In the genomic region with DNA sequence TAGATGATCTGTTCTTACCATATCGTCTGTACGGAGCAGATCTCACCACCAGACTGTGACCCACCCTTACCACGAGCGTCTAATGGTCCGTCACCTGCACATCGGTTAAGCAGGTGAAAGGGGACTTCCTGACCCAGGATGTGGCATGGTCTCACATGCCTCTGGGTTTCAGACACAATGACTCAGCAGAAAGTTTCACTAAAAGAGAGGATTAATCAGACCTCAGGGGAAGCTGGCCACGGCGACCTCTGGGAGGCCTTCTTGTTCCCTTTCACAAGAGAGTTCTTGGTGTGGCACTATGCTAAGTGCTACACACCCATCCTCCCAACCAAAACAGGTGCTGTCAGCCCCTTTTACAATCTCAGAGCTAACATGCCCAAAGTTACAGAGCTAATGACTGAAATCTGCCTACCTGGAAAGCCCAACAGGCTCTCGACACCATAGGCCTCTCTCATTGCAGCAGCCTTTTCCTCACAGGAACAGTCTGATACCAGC, we compare ENCODE assay signal across 8 cellular contexts. TPM values are rescaled to one million over a fixed set of nuclear protein-coding genes. Genes with fewer than 3 reads are reported as not detected.
A peak's percentile ranks its signal among the peaks of the same experiment; 100 is the strongest.
DNase-seq lines count a peak whose midpoint lies in the region; ATAC-seq, FAIRE-seq and TF ChIP-seq lines count a peak whose summit lies in the region.

No MANE protein-coding gene starts in this region.

- H2AFZ ChIP-seq in K562 (ENCODE audit: low read depth, low read length) (no peak overlapping the region), OCI-LY7 (ENCODE audit: low read length) (no peak overlapping the region; the same call in 1 of the 2 replicates)

- H3K79me2 ChIP-seq in K562 (ENCODE audit: control insufficient read depth, insufficient read depth, low read length) (no peaks in the 10 kb centered on the region), OCI-LY7 (ENCODE audit: insufficient read depth, low read depth, low read length) (no peaks in the 10 kb centered on the region)

- H3K4me1 ChIP-seq in K562 (replicated peaks in 1 of 2; ENCODE audit: control insufficient read depth in 2 of 2, insufficient read depth in 2 of 2, low read length in 2 of 2) = no peaks in the 10 kb centered on the region
- H3K4me1 ChIP-seq in OCI-LY7 (ENCODE audit: insufficient read depth, low read length, poor library complexity, severe bottlenecking) = no peaks in the 10 kb centered on the region

- in situ Hi-C loops in K562 (cut with MboI) = no loop called here

- TF ChIP-seq RAD21 in K562 (CRISPR knock-in tag; conservative IDR thresholded peaks at IDR 0.05 in 1 of 2, IDR thresholded peaks at IDR 0.05 in 1 of 2) = no peak

- H3K4me3 ChIP-seq in K562 (no peak overlapping the region), OCI-LY7 (ENCODE audit: low read depth, low read length, poor library complexity, severe bottlenecking) (no peak overlapping the region)

- no peaks in the 10 kb centered on the region for H3K9me2 ChIP-seq in OCI-LY7 (ENCODE audit: insufficient read depth, low read length)

- no peak for TF ChIP-seq POLR2A in K562 (conservative IDR thresholded peaks at IDR 0.05)

- no peak for TF ChIP-seq EP300 in K562 (IDR thresholded peaks at IDR 0.05; ENCODE audit: low read length)

- peak; percentile 13 for DNase-seq in NCI-H69 (lab: John Stamatoyannopoulos, UW)
- peak in 2 of 4 experiments; percentile 18 to 25 for DNase-seq in K562 (ENCODE audit: extremely low read depth in 1 of 4, low spot score in 3 of 4)
- peak; percentile 0 for DNase-seq in stimulated activated CD8-positive, alpha-beta memory T cell treated with anti-CD3 and anti-CD28 coated beads, Interleukin-15, amount 100 ng/mL, for 1 hour (ENCODE audit: low read depth)
- DNase-seq in NCI-H2107 (lab: John Stamatoyannopoulos, UW) = no peak
- DNase-seq in HUDEP-2 (lab: John Stamatoyannopoulos, UW; ENCODE audit: unreplicated experiment in 76 of 76) = no peak
- DNase-seq in OCI-LY7 (ENCODE audit: low spot score) = no peak

- H3K36me3 ChIP-seq in K562 (ENCODE audit: control insufficient read depth, insufficient read depth, low read length) (no peaks in the 10 kb centered on the region), OCI-LY7 (ENCODE audit: insufficient read depth, low read length) (no peaks in the 10 kb centered on the region)

- intact Hi-C loops in K562 (cut with micrococcal nuclease) (no loop called here), OCI-LY7 (cut with micrococcal nuclease; ENCODE audit: unreplicated experiment) (no loop called here)

- peak; percentile 93 for ATAC-seq in GM18858 (IDR thresholded peaks at IDR 0.05; ENCODE audit: unreplicated experiment)
- peak; percentile 93 for ATAC-seq in HG02610 (IDR thresholded peaks at IDR 0.05; ENCODE audit: unreplicated experiment)
- ATAC-seq in K562 = peak; percentile 28; the same call in 2 of the 3 replicates

- H3K9me3 ChIP-seq in K562 (replicated peaks; ENCODE audit: control insufficient read depth, insufficient read depth, low read depth, low read length) (no peaks in the 10 kb centered on the region), OCI-LY7 (ENCODE audit: low read length) (no peaks in the 10 kb centered on the region)

- H3K27ac ChIP-seq in K562 (ENCODE audit: extremely low read depth, low read depth, low read length) (no peak overlapping the region), OCI-LY7 (ENCODE audit: low read depth, low read length, poor library complexity, severe bottlenecking) (no peak overlapping the region)

- no peaks in the 10 kb centered on the region for H4K20me1 ChIP-seq in K562 (replicated peaks; ENCODE audit: control insufficient read depth, insufficient read depth, low read length)
- H4K20me1 ChIP-seq in OCI-LY7 (ENCODE audit: insufficient read depth, low read length) = no peaks in the 10 kb centered on the region

- BruUV-seq in K562 (replicated peaks; lab: Mats Ljungman, UMichigan) (no TSS peak), OCI-LY7 (replicated peaks; lab: Mats Ljungman, UMichigan) (no TSS peak)

- 5% methylated on average over 9 of the region's 9 CpGs for WGBS in K562 (ENCODE audit: insufficient coverage, low coverage, missing lambda C conversion rate)

- CTCF ChIA-PET in K562 (lab: Yijun Ruan, JAX; ENCODE audit: low intra/inter-chr PET ratio) (no interaction called here), OCI-LY7 (lab: Charles Lee; ENCODE audit: unreplicated experiment) (no interaction called here)

- POLR2A ChIA-PET in K562 (lab: Yijun Ruan, JAX) (no interaction called here), OCI-LY7 (lab: Charles Lee) (no interaction called here)

- H3K4me2 ChIP-seq in K562 (ENCODE audit: insufficient read depth, low read length) = no peak overlapping the region; the same call in 1 of the 2 replicates
- H3K4me2 ChIP-seq in OCI-LY7 (ENCODE audit: low read length) = no peak overlapping the region

- TF ChIP-seq CTCF in K562 (IDR thresholded peaks at IDR 0.05 in 2 of 3, conservative IDR thresholded peaks at IDR 0.05 in 1 of 3; ENCODE audit: insufficient read depth in 2 of 3, low read depth in 1 of 3, low read length in 3 of 3) = no peak
- TF ChIP-seq CTCF in OCI-LY7 (conservative IDR thresholded peaks at IDR 0.05; ENCODE audit: low read length) = no peak

- no peak overlapping the region; a peak in 1 of 4 replicates for H3K9ac ChIP-seq in K562 (ENCODE audit: insufficient read depth in 1 of 2, low read depth in 2 of 2, low read length in 2 of 2)

- H3K27me3 ChIP-seq in K562 (ENCODE audit: control insufficient read depth in 2 of 2, insufficient read depth in 2 of 2, low read length in 2 of 2) = no peaks in the 10 kb centered on the region; a peak in 1 of 5 replicates

- no peak for FAIRE-seq in K562 (lab: Jason Lieb, UNC)

- no peaks in the 10 kb centered on the region for H3K9me1 ChIP-seq in K562 (ENCODE audit: control insufficient read depth, insufficient read depth, low read length)

TF ChIP-seq in K562, 482 proteins besides CTCF, POLR2A, EP300 and RAD21 (continues in another document):
- TF ChIP-seq RBM25 (IDR thresholded peaks at IDR 0.05; ENCODE audit: low read depth, low read length, severe bottlenecking) (no peak), ETV1 (tag; conservative IDR thresholded peaks at IDR 0.05; ENCODE audit: low read depth) (no peak), MYNN (IDR thresholded peaks at IDR 0.05) (no peak), MYNN (CRISPR knock-in tag; IDR thresholded peaks at IDR 0.05) (no peak), BACH1 (tag; IDR thresholded peaks at IDR 0.05) (peak; percentile 73; the same call in 1 of the 2 replicates), MAFK (IDR thresholded peaks at IDR 0.05; ENCODE audit: low read length) (peak; percentile 80; the same call in 1 of the 2 replicates), TBL1XR1 (IDR thresholded peaks at IDR 0.05; ENCODE audit: low read length in 2 of 2) (no peak), MAFG (tag; conservative IDR thresholded peaks at IDR 0.05) (peak; percentile 86), MTA3 (IDR thresholded peaks at IDR 0.05; ENCODE audit: borderline replicate concordance) (no peak), ZNF316 (IDR thresholded peaks at IDR 0.05) (peak; percentile 67), CCAR2 (IDR thresholded peaks at IDR 0.05; ENCODE audit: low read depth, low read length) (no peak), ZNF174 (CRISPR knock-in tag; IDR thresholded peaks at IDR 0.05) (no peak), C11orf30 (IDR thresholded peaks at IDR 0.05; ENCODE audit: low read depth) (peak; percentile 69)
- TF ChIP-seq, protein P1, sequence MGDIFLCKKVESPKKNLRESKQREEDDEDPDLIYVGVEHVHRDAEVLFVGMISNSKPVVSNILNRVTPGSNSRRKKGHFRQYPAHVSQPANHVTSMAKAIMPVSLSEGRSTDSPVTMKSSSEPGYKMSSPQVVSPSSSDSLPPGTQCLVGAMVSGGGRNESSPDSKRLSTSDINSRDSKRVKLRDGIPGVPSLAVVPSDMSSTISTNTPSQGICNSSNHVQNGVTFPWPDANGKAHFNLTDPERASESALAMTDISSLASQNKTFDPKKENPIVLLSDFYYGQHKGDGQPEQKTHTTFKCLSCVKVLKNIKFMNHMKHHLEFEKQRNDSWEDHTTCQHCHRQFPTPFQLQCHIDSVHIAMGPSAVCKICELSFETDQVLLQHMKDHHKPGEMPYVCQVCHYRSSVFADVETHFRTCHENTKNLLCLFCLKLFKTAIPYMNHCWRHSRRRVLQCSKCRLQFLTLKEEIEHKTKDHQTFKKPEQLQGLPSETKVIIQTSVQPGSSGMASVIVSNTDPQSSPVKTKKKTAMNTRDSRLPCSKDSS (IDR thresholded peaks at IDR 0.05; ENCODE audit: low read depth, partially characterized antibody) = no peak
- TF ChIP-seq, protein P2, sequence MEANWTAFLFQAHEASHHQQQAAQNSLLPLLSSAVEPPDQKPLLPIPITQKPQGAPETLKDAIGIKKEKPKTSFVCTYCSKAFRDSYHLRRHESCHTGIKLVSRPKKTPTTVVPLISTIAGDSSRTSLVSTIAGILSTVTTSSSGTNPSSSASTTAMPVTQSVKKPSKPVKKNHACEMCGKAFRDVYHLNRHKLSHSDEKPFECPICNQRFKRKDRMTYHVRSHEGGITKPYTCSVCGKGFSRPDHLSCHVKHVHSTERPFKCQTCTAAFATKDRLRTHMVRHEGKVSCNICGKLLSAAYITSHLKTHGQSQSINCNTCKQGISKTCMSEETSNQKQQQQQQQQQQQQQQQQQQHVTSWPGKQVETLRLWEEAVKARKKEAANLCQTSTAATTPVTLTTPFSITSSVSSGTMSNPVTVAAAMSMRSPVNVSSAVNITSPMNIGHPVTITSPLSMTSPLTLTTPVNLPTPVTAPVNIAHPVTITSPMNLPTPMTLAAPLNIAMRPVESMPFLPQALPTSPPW (CRISPR knock-in tag; IDR thresholded peaks at IDR 0.05) = no peak

RNA-seq across cellular contexts. Expression of gene ADAMTS12, which starts 41.6 kb away (rescaled TPM):
- not detected in 2 replicates for total RNA-seq in K562 (2011; cell fraction: chromatin; rRNA removed; ENCODE audit: low replicate concordance)
- not detected in 2 replicates for total RNA-seq in K562 (2011; cell fraction: nucleolus; rRNA removed)
- total RNA-seq in K562 (2011; cell fraction: nucleoplasm; rRNA removed) = not detected in 2 replicates
- not detected in 2 replicates for total RNA-seq in K562 (2014; rRNA removed)
- total RNA-seq in K562 (2014; rRNA removed; fragmentation: Illumina TruSeq; extraction: Trizol) = not detected in 2 replicates
- total RNA-seq in K562 (2015; rRNA removed; fragmentation: Illumina TruSeq; extraction: Trizol) = not detected in 2 replicates
- 0.11 TPM in 1 of 2 replicates, not detected in the other for total RNA-seq in K562 (2021)
- not detected in 2 replicates for polyA plus RNA-seq in K562 (2011; rRNA removed)
- not detected in 2 replicates for polyA plus RNA-seq in K562 (2011; cell fraction: cytosol; rRNA removed)
- not detected in 2 replicates for polyA plus RNA-seq in K562 (2011; cell fraction: nucleus; rRNA removed)
- polyA plus RNA-seq in K562 (2012) = not detected in 2 replicates
- not detected in 2 replicates for polyA plus RNA-seq in K562 (2014; fragmentation: Illumina TruSeq; extraction: Trizol)
- not detected for polyA plus RNA-seq in K562 (2014; fragmentation: Nextera tagmentation; extraction: Ambion mirVana)
- not detected in 2 replicates for polyA plus RNA-seq in K562 (2014; rRNA removed)
- not detected in 2 replicates for polyA minus RNA-seq in K562 (2011; rRNA and poly(A)+ RNA removed)
- polyA minus RNA-seq in K562 (2011; cell fraction: cytosol; rRNA and poly(A)+ RNA removed) = not detected in 2 replicates
- polyA minus RNA-seq in K562 (2011; cell fraction: nucleus; rRNA and poly(A)+ RNA removed) = not detected in 2 replicates
- total RNA-seq in OCI-LY7 (2014; rRNA removed; shearing (Covaris generic)) = not detected in 2 replicates
- not detected in 2 replicates for total RNA-seq in OCI-LY7 (2022)

Comparison
In these comparisons a context has a peak if more than half of its experiments do, and no peak if none do; other contexts are left out.
1. ATAC-seq: peak in every context shown above with its lines; median percentile 93 in GM18858; 93 in HG02610; 28 in K562.
2. DNase-seq: peak in NCI-H69 (single experiment) and stimulated activated CD8-positive, alpha-beta memory T cell treated with anti-CD3 and anti-CD28 coated beads, Interleukin-15, amount 100 ng/mL, for 1 hour (single experiment); none in NCI-H2107 (single experiment), HUDEP-2 (0 of 76) and OCI-LY7 (single experiment).